In the genomic region with DNA sequence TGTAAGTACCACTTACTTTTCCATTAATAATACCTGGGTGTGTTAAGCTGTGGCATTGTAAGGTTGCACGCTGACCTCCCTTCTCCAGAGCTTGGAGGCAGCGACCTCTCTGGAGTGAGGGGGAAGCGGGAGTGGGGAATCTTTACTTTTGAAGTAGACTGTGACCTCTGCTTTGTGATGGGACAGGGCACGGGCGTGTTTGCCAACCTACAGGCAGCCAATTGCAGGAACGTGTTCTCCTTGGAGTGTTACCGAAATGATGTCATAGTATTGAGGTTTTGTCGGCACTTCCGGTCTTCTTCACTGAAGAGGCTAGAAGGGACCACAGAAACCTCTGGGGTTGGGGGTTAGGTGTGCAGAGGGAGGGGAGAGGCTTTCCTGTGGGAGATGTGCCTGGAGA, we compare ENCODE assay signal across 9 cellular contexts. TPM values are rescaled to one million over a fixed set of nuclear protein-coding genes. Genes with fewer than 3 reads are reported as not detected.
DNase-seq lines count a peak whose midpoint lies in the region; ATAC-seq, FAIRE-seq and TF ChIP-seq lines count a peak whose summit lies in the region.
"Had no signal": no experiment of that assay in that cellular context is flagged by ENCODE, and none has a peak within 500 bp of the region (broad histone marks: within the 10 kb centered on the region; RNA-seq: fewer than 3 reads in every experiment).

No MANE protein-coding gene starts in this region.

- H4K20me1 ChIP-seq in astrocyte (ENCODE audit: insufficient read depth, low read length): peaks cover 5% of the 10 kb centered on the region

- H3K4me2 ChIP-seq in astrocyte (ENCODE audit: low read length): peak overlapping the region; percentile 84

- no peaks in the 10 kb centered on the region for H3K9me3 ChIP-seq in astrocyte (ENCODE audit: insufficient read depth, low read depth, low read length)
- no peaks in the 10 kb centered on the region for H3K9me3 ChIP-seq in stomach smooth muscle (ENCODE audit: control insufficient read depth in 2 of 2, low read length in 2 of 2)
- H3K9me3 ChIP-seq: thyroid gland had no signal

- FAIRE-seq in astrocyte (lab: Jason Lieb, UNC): no peak

- peaks cover 30% of the 10 kb centered on the region for H3K79me2 ChIP-seq in astrocyte (ENCODE audit: insufficient read depth, low read length)

- peak overlapping the region; percentile 95 for H3K9ac ChIP-seq in astrocyte (ENCODE audit: low read length)
- H3K9ac ChIP-seq in stomach smooth muscle (ENCODE audit: low read length in 2 of 2): peak overlapping the region; percentile 80 to 85

- peaks cover 16% of the 10 kb centered on the region for H3K4me1 Mint-ChIP-seq in astrocyte (ENCODE audit: low read depth, unreplicated experiment)

- peak overlapping the region; percentile 94 for H2AFZ ChIP-seq in astrocyte (ENCODE audit: low read depth, low read length)

- no peaks in the 10 kb centered on the region for H3K27me3 Mint-ChIP-seq in astrocyte (ENCODE audit: low read depth, unreplicated experiment)

- H3K4me1 ChIP-seq in astrocyte (ENCODE audit: insufficient read depth, low read length) (peaks cover 16% of the 10 kb centered on the region), stomach smooth muscle (ENCODE audit: control insufficient read depth, insufficient read depth, low read length) (peaks cover 23% of the 10 kb centered on the region)

- H3K4me3 Mint-ChIP-seq in astrocyte (ENCODE audit: unreplicated experiment): peak overlapping the region; percentile 89

- H3K36me3 ChIP-seq in astrocyte (ENCODE audit: insufficient read depth, low read length) (no peaks in the 10 kb centered on the region), stomach smooth muscle (ENCODE audit: control insufficient read depth in 2 of 2, insufficient read depth in 2 of 2, low read length in 2 of 2) (no peaks in the 10 kb centered on the region)
- H3K36me3 ChIP-seq: thyroid gland had no signal

- DNase-seq in stimulated activated CD4-positive, alpha-beta T cell treated with anti-CD3 and anti-CD28 coated beads, Interleukin-15, amount 100 ng/mL, for 24 hours: peak; percentile 19
- DNase-seq in stimulated activated CD4-positive, alpha-beta T cell treated with anti-CD3 and anti-CD28 coated beads, Interleukin-4, amount 100 ng/mL, for 1 hour: no peak
- DNase-seq in astrocyte (ENCODE audit: low read depth) (peak; percentile 64), islet precursor cell (peak; percentile 75), activated gamma-delta T cell treated with Interleukin-2 at 50 U/mL for 16 hours (no peak)

- H3K4me3 ChIP-seq in astrocyte (ENCODE audit: insufficient read depth, low read depth, low read length): peak overlapping the region; percentile 90
- peak overlapping the region; percentile 97 to 99 for H3K4me3 ChIP-seq in stomach smooth muscle (ENCODE audit: low read length in 2 of 2)

- ATAC-seq in GM21529 (IDR thresholded peaks at IDR 0.05; ENCODE audit: unreplicated experiment) (no peak), GM21825 (IDR thresholded peaks at IDR 0.05; ENCODE audit: unreplicated experiment) (no peak)

- peak overlapping the region; percentile 75 for H3K27ac Mint-ChIP-seq in astrocyte (ENCODE audit: unreplicated experiment)

- TF ChIP-seq CTCF in astrocyte (IDR thresholded peaks at IDR 0.05; ENCODE audit: insufficient read depth, low read depth, low read length): no peak

- H3K27me3 ChIP-seq in astrocyte (ENCODE audit: insufficient read depth, low read length): no peaks in the 10 kb centered on the region
- no peaks in the 10 kb centered on the region for H3K27me3 ChIP-seq in stomach smooth muscle (ENCODE audit: control insufficient read depth in 1 of 2, insufficient read depth in 2 of 2, low read length in 2 of 2)
- H3K27me3 ChIP-seq: thyroid gland had no signal

- H3K36me3 Mint-ChIP-seq in astrocyte (ENCODE audit: low read depth, unreplicated experiment): no peaks in the 10 kb centered on the region

- no peak overlapping the region for H3K27ac ChIP-seq in astrocyte (ENCODE audit: low read depth, low read length)
- peak overlapping the region; percentile 49 for H3K27ac ChIP-seq in stomach smooth muscle (ENCODE audit: low read length)

- H3K9me3 Mint-ChIP-seq in astrocyte (ENCODE audit: unreplicated experiment): no peaks in the 10 kb centered on the region

RNA-seq across cellular contexts. Expression of a gene that starts 2.1 kb away (rescaled TPM):
- total RNA-seq in astrocyte: 31.4 and 32.1 TPM in 2 replicates

Comparison
In these comparisons a context has a peak if more than half of its experiments do, and no peak if none do; other contexts are left out.
1. DNase-seq: peak in stimulated activated CD4-positive, alpha-beta T cell treated with anti-CD3 and anti-CD28 coated beads, Interleukin-15, amount 100 ng/mL, for 24 hours (single experiment), astrocyte (single experiment) and islet precursor cell (single experiment); none in stimulated activated CD4-positive, alpha-beta T cell treated with anti-CD3 and anti-CD28 coated beads, Interleukin-4, amount 100 ng/mL, for 1 hour (single experiment) and activated gamma-delta T cell treated with Interleukin-2 at 50 U/mL for 16 hours (single experiment).